Comparison of ENCODE assay signal across 15 cellular contexts in the genomic region with DNA sequence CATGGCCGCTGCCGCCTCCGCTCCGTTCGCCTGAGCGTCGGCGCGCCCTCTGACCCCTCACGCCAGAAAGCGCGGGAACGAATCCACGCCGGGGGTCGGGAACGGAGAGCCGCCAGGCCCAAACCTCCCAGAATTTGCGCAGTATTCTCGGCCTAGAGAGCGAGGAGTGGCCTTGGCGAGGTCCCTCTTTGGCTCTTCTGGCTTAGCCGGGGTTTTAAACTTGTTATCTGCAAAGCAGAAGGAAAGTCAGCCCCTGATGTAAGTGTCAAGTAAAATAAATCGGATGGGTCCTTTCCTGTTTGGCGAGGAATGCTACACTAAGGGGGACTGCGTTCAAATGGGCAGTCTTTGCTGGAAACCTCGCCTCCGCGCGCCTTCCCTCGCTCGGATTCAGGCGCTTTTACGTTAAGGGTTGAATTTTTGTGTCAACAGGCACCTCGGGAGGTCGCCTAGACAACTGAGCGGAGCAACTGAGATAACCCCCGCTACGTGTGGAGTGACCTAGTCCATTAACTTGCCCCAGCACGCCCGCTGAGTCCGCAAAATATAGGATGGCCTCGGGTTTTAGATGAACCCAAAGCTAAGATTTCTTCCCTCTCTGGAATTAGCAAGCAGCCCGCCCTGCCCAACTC. TPM values are rescaled to one million over a fixed set of nuclear protein-coding genes. Genes with fewer than 3 reads are reported as not detected.
DNase-seq lines count a peak whose midpoint lies in the region; ATAC-seq and TF ChIP-seq lines count a peak whose summit lies in the region.
"Had no signal": no experiment of that assay in that cellular context is flagged by ENCODE, and none has a peak within 500 bp of the region (broad histone marks: within the 10 kb centered on the region; RNA-seq: fewer than 3 reads in every experiment).

No MANE protein-coding gene starts in this region.

- H3K4ac ChIP-seq in mesendoderm (ENCODE audit: low read depth, low read length), result peak overlapping the region; percentile 38

- no peak overlapping the region for H2BK15ac ChIP-seq in mesendoderm (replicated peaks; ENCODE audit: low read depth)

- H3K4me2 ChIP-seq in mesendoderm (ENCODE audit: low read length), result no peak overlapping the region

- ATAC-seq in natural killer cell, result no peak
- ATAC-seq in natural killer cell treated with Interleukin-12 subunit alpha and Interleukin-12 subunit beta and Interleukin-15 and Interleukin-18, amount 100 ng/mL, for 72 hours, result no peak
- ATAC-seq in GM18870 (IDR thresholded peaks at IDR 0.05; ENCODE audit: unreplicated experiment), result no peak
- ATAC-seq: activated CD4-positive, CD25-positive, alpha-beta regulatory T cell treated with anti-CD3 and anti-CD28 coated beads, Interleukin-2, amount 50 U/mL, for 24 hours had no signal

- peak overlapping the region; percentile 29 for H4K8ac ChIP-seq in mesendoderm (ENCODE audit: low read depth, low read length)

- no peak overlapping the region for H3K27ac Mint-ChIP-seq in natural killer cell
- H3K27ac Mint-ChIP-seq in natural killer cell treated with Interleukin-12 subunit alpha and Interleukin-12 subunit beta and Interleukin-15 and Interleukin-18, amount 100 ng/mL, for 72 hours, result no peak overlapping the region

- intact Hi-C loops in natural killer cell (cut with micrococcal nuclease), result loop anchor here (5.0 kb wide), 1 partner anchor 69 kb away; no protein-coding TSS in a partner anchor

- no peak overlapping the region for H4K5ac ChIP-seq in mesendoderm (ENCODE audit: low read length)

- peaks cover 11% of the 10 kb centered on the region for H3K79me1 ChIP-seq in mesendoderm (ENCODE audit: low read length)

- H3K27me3 Mint-ChIP-seq in natural killer cell (ENCODE audit: low read depth in 2 of 2), result peaks cover 0 to 4% of the 10 kb centered on the region in 2 donors
- no peaks in the 10 kb centered on the region for H3K27me3 Mint-ChIP-seq in natural killer cell treated with Interleukin-12 subunit alpha and Interleukin-12 subunit beta and Interleukin-15 and Interleukin-18, amount 100 ng/mL, for 72 hours
- H3K27me3 Mint-ChIP-seq: activated CD8-positive, alpha-beta memory T cell treated with anti-CD3 and anti-CD28 coated beads, Interleukin-2, amount 10 ng/mL, durations not matched to agents 7 days and 5 days had no signal

- H3K36me3 ChIP-seq in NT2/D1 (ENCODE audit: insufficient read depth, insufficient read length, low read length) (peaks cover 40% of the 10 kb centered on the region), mesendoderm (ENCODE audit: control insufficient read depth, insufficient read depth, low read length) (no peaks in the 10 kb centered on the region)

- H3K79me2 ChIP-seq in mesendoderm (ENCODE audit: control insufficient read depth, insufficient read depth, low read length), result peaks cover 36% of the 10 kb centered on the region

- H3K4me1 ChIP-seq in NT2/D1 (ENCODE audit: insufficient read depth, insufficient read length), result no peaks in the 10 kb centered on the region
- no peaks in the 10 kb centered on the region for H3K4me1 ChIP-seq in mesendoderm (ENCODE audit: control insufficient read depth, low read depth, low read length)

- no peaks in the 10 kb centered on the region for H3K9me3 ChIP-seq in NT2/D1 (ENCODE audit: insufficient read depth, low read length)
- H3K9me3 ChIP-seq: esophagus muscularis mucosa, gastroesophageal sphincter had no signal

- H3K9ac ChIP-seq in NT2/D1 (ENCODE audit: insufficient read length, low read depth), result peak overlapping the region; percentile 7
- no peak overlapping the region for H3K9ac ChIP-seq in mesendoderm (ENCODE audit: low read length)

- H3K4me3 ChIP-seq in NT2/D1 (ENCODE audit: insufficient read length, low read depth) (no peak overlapping the region), mesendoderm (ENCODE audit: low read length) (no peak overlapping the region)

- no peak overlapping the region for H2BK120ac ChIP-seq in mesendoderm (ENCODE audit: low read depth, low read length)

- no CpG with 5 or more reads among the region's 44 CpGs for WGBS in mesendoderm (ENCODE audit: extremely low coverage, insufficient coverage, low lambda C conversion rate)

- H3K27ac ChIP-seq in mesendoderm (ENCODE audit: low read depth, low read length), result no peak overlapping the region

- H3K27me3 ChIP-seq in NT2/D1 (ENCODE audit: insufficient read depth, insufficient read length) (no peaks in the 10 kb centered on the region), mesendoderm (ENCODE audit: insufficient read depth, low read length, poor library complexity) (no peaks in the 10 kb centered on the region)
- H3K27me3 ChIP-seq: esophagus muscularis mucosa, gastroesophageal sphincter had no signal

- H2BK5ac ChIP-seq in mesendoderm (ENCODE audit: low read length), result no peak overlapping the region

- H2AK5ac ChIP-seq in mesendoderm (ENCODE audit: low read length), result no peak overlapping the region

- H3K23ac ChIP-seq in mesendoderm (ENCODE audit: low read length), result no peak overlapping the region

- no peaks in the 10 kb centered on the region for H3K36me3 Mint-ChIP-seq in natural killer cell
- H3K36me3 Mint-ChIP-seq in natural killer cell treated with Interleukin-12 subunit alpha and Interleukin-12 subunit beta and Interleukin-15 and Interleukin-18, amount 100 ng/mL, for 72 hours, result peaks cover 5% of the 10 kb centered on the region

- H3K18ac ChIP-seq in mesendoderm (ENCODE audit: low read length), result no peak overlapping the region

- no peaks in the 10 kb centered on the region for H3K9me3 Mint-ChIP-seq in natural killer cell
- H3K9me3 Mint-ChIP-seq in natural killer cell treated with Interleukin-12 subunit alpha and Interleukin-12 subunit beta and Interleukin-15 and Interleukin-18, amount 100 ng/mL, for 72 hours, result no peaks in the 10 kb centered on the region

- H3K56ac ChIP-seq in mesendoderm (ENCODE audit: low read length), result no peak overlapping the region

- peaks cover 29 to 30% of the 10 kb centered on the region in 2 donors for H3K4me1 Mint-ChIP-seq in natural killer cell
- peaks cover 28 to 33% of the 10 kb centered on the region in 2 donors for H3K4me1 Mint-ChIP-seq in natural killer cell treated with Interleukin-12 subunit alpha and Interleukin-12 subunit beta and Interleukin-15 and Interleukin-18, amount 100 ng/mL, for 72 hours (ENCODE audit: low read depth in 2 of 2)

- H3K4me3 Mint-ChIP-seq in natural killer cell, result peak overlapping the region; percentile 9
- H3K4me3 Mint-ChIP-seq in natural killer cell treated with Interleukin-12 subunit alpha and Interleukin-12 subunit beta and Interleukin-15 and Interleukin-18, amount 100 ng/mL, for 72 hours, result no peak overlapping the region

- DNase-seq in natural killer cell (no peak), NT2/D1 (ENCODE audit: low read depth, low spot score) (no peak), mesendoderm (no peak), SKM-1 (lab: John Stamatoyannopoulos, UW; ENCODE audit: unreplicated experiment) (no peak), NCI-H1092 (lab: John Stamatoyannopoulos, UW) (no peak)
- DNase-seq in natural killer cell treated with Interleukin-12 subunit alpha and Interleukin-12 subunit beta and Interleukin-15 and Interleukin-18, amount 100 ng/mL, for 72 hours (ENCODE audit: low spot score), result no peak
- DNase-seq: activated CD8-positive, alpha-beta memory T cell treated with anti-CD3 and anti-CD28 coated beads, Interleukin-2, amount 10 ng/mL, durations not matched to agents 7 days and 5 days; activated gamma-delta T cell; NCI-H2107; NCI-H69; stimulated activated CD4-positive, alpha-beta T cell treated with anti-CD3 and anti-CD28 coated beads, Interleukin-15, amount 100 ng/mL, for 24 hours had no signal

- no peak for TF ChIP-seq CTCF in natural killer cell (IDR thresholded peaks at IDR 0.05)

RNA-seq across cellular contexts. Expression of gene HSF2BP, which starts 1.1 kb away (rescaled TPM):
- total RNA-seq in natural killer cell, result under 1 TPM in 2 of 3 donors, not detected in 1; 0.33 to 0.39 TPM
- 1 to 10 TPM in 1 of 2 donors, under 1 TPM in 1; 0.29 to 1.2 TPM for total RNA-seq in natural killer cell treated with Interleukin-12 subunit alpha and Interleukin-12 subunit beta and Interleukin-15 and Interleukin-18, amount 100 ng/mL, for 72 hours
- 1.2 TPM for polyA plus RNA-seq in mesendoderm (2013, experiment 1 of 2)
- polyA plus RNA-seq in mesendoderm (2013, experiment 2 of 2), result 1.1 TPM

RNA-seq across cellular contexts. Expression of gene RRP1B, which starts 1.1 kb away (rescaled TPM):
- 10 to 100 TPM; 18.1 to 28.4 (median 25.0) TPM for total RNA-seq in natural killer cell
- total RNA-seq in natural killer cell treated with Interleukin-12 subunit alpha and Interleukin-12 subunit beta and Interleukin-15 and Interleukin-18, amount 100 ng/mL, for 72 hours, result 10 to 100 TPM; 38.3 to 81.8 TPM
- 67.8 TPM for polyA plus RNA-seq in mesendoderm (2013, experiment 1 of 2)
- 67.4 TPM for polyA plus RNA-seq in mesendoderm (2013, experiment 2 of 2)
